Comparison of ENCODE assay signal across 8 cellular contexts in the genomic region with DNA sequence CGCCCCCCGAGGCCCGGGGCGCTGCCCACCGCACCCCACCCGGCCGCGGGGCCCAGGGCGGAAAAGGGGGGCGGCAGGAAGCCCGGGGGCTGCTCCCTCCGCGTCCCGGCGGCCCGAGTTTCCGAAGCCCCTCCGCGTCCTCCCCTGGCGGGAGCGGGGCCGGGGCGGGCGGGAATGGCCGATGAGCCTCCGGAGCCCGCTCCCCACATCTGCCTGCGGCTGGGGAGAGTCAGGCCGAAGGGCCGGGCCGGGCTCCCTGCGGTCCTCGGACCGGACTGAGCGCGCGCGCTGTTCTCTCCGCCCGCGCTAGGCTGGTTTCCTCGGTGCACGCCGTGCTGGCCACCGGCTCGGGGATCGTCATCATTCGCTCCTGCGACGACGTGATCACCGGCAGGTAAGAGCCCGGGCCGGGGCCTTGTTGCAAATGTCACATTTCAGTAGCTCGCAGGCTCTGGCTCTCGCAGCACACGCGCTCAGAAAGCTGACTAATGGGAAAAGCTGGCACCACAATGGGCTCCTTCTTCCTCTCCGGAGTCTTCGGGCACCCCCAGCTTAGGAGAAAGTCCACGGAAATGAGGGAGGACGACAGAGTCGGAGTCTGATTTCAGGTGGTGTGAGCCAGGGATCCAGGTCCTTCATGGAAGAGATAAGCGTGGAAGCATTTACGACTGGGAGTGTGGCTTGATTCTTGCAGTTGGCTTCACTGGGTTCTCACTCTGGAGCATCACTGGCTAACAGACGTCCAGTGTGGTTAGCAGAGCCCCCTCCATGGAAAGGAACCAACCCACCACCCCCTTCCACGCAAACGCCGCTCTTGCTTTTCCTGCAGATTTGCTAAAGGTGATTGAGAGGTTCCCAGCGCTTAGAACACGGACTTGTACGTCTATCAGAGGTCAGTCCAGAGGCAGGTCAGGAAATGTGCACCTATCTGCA. TPM values are rescaled to one million over a fixed set of nuclear protein-coding genes. Genes with fewer than 3 reads are reported as not detected.
DNase-seq lines count a peak whose midpoint lies in the region; ATAC-seq and TF ChIP-seq lines count a peak whose summit lies in the region.

No MANE protein-coding gene starts in this region.

- no peaks in the 10 kb centered on the region for H3K79me2 ChIP-seq in OCI-LY1 (ENCODE audit: insufficient read depth, low read length)

- TF ChIP-seq CTCF in GM06990 (IDR thresholded peaks at IDR 0.05; ENCODE audit: insufficient read depth, low read length, poor library complexity, severe bottlenecking) (no peak), HFFc6 (IDR thresholded peaks at IDR 0.05) (no peak), OCI-LY1 (IDR thresholded peaks at IDR 0.05; ENCODE audit: low read length) (no peak), psoas muscle (IDR thresholded peaks at IDR 0.05) (no peak)

- peak overlapping the region; percentile 69 for H3K4me2 ChIP-seq in OCI-LY1 (ENCODE audit: low read length)

- 6 to 11% (median 10%) methylated on average over 48 to 72 of the region's 72 CpGs for WGBS in psoas muscle, 3 donors

- no peaks in the 10 kb centered on the region; the same call in 1 of the 2 replicates for H3K36me3 ChIP-seq in GM06990 (ENCODE audit: control insufficient read depth, insufficient read depth, low read length)
- peaks cover 9% of the 10 kb centered on the region; the same call in 1 of the 2 replicates for H3K36me3 ChIP-seq in OCI-LY1 (ENCODE audit: insufficient read depth, low read length)
- H3K36me3 ChIP-seq in psoas muscle (ENCODE audit: insufficient read depth in 1 of 2, low read depth in 1 of 2): no peaks in the 10 kb centered on the region

- no peak overlapping the region for H3K27ac ChIP-seq in OCI-LY1 (ENCODE audit: low read depth, low read length, poor library complexity, severe bottlenecking)
- peak overlapping the region; percentile 15 for H3K27ac ChIP-seq in psoas muscle

- H3K4me3 ChIP-seq in GM06990 (replicated peaks; ENCODE audit: low read depth, low read length) (peak overlapping the region; percentile 66), OCI-LY1 (ENCODE audit: low read depth, low read length, poor library complexity, severe bottlenecking) (peak overlapping the region; percentile 84), psoas muscle (peak overlapping the region; percentile 87)

- no peak overlapping the region for H2AFZ ChIP-seq in OCI-LY1 (ENCODE audit: low read length)

- DNase-seq in GM06990 (ENCODE audit: extremely low read depth, insufficient read length) (peak; percentile 61), HFFc6 (peak; percentile 30), hepatic stellate cell (ENCODE audit: low spot score) (peak; percentile 48), psoas muscle (peak; percentile 42 to 58), 8988T (no peak), middle frontal gyrus (ENCODE audit: extremely low spot score, low spot score) (no peak)
- peak; percentile 65 for DNase-seq in activated naive CD8-positive, alpha-beta T cell treated with anti-CD3 and anti-CD28 coated beads, Interleukin-2, amount 10 ng/mL, durations not matched to agents 7 days and 5 days

- no peaks in the 10 kb centered on the region for H3K27me3 ChIP-seq in GM06990 (replicated peaks; ENCODE audit: control insufficient read depth, insufficient read depth, low read length)
- peaks cover 5% of the 10 kb centered on the region; the same call in 1 of the 2 replicates for H3K27me3 ChIP-seq in OCI-LY1 (ENCODE audit: insufficient read depth, low read length)
- H3K27me3 ChIP-seq in psoas muscle (ENCODE audit: insufficient read depth in 3 of 3, low read length in 2 of 3): peaks cover 0 to 1% (median 0%) of the 10 kb centered on the region in 3 donors

- intact Hi-C loops in psoas muscle (cut with DNase I): no loop called here

- peaks cover 23% of the 10 kb centered on the region for H3K4me1 Mint-ChIP-seq in HFFc6 (ENCODE audit: low read depth)
- H3K4me1 Mint-ChIP-seq in activated naive CD8-positive, alpha-beta T cell treated with anti-CD3 and anti-CD28 coated beads, Interleukin-2, amount 10 ng/mL, durations not matched to agents 7 days and 5 days: peaks cover 16% of the 10 kb centered on the region

- no peaks in the 10 kb centered on the region for H4K20me1 ChIP-seq in OCI-LY1 (ENCODE audit: insufficient read depth, low read length)

- POLR2A ChIA-PET in activated naive CD8-positive, alpha-beta T cell treated with anti-CD3 and anti-CD28 coated beads, Interleukin-2, amount 10 ng/mL, durations not matched to agents 7 days and 5 days (lab: Charles Lee): interaction anchor here (1.0 to 1.6 kb wide), 6 partner anchors 13 to 48 kb away, joined by 3 to 5 read pairs (median 4); a partner anchor contains a TSS

- H3K27me3 Mint-ChIP-seq in HFFc6 (ENCODE audit: insufficient read depth): no peaks in the 10 kb centered on the region; the same call in 1 of the 2 replicates
- peaks cover 3% of the 10 kb centered on the region for H3K27me3 Mint-ChIP-seq in activated naive CD8-positive, alpha-beta T cell treated with anti-CD3 and anti-CD28 coated beads, Interleukin-2, amount 10 ng/mL, durations not matched to agents 7 days and 5 days

- H3K9me3 ChIP-seq in OCI-LY1 (ENCODE audit: low read length) (no peaks in the 10 kb centered on the region), psoas muscle (no peaks in the 10 kb centered on the region)

- peak; percentile 48 for ATAC-seq in activated naive CD8-positive, alpha-beta T cell treated with anti-CD3 and anti-CD28 coated beads, Interleukin-2, amount 10 ng/mL, durations not matched to agents 7 days and 5 days (ENCODE audit: low read depth)
- peak; percentile 54 to 62 (median 56) for ATAC-seq in psoas muscle

- H3K36me3 Mint-ChIP-seq in HFFc6 (ENCODE audit: low read depth): peaks cover 20% of the 10 kb centered on the region
- H3K36me3 Mint-ChIP-seq in activated naive CD8-positive, alpha-beta T cell treated with anti-CD3 and anti-CD28 coated beads, Interleukin-2, amount 10 ng/mL, durations not matched to agents 7 days and 5 days: peaks cover 27% of the 10 kb centered on the region

- peak overlapping the region; percentile 86 for H3K27ac Mint-ChIP-seq in HFFc6
- peak overlapping the region; percentile 72 for H3K27ac Mint-ChIP-seq in activated naive CD8-positive, alpha-beta T cell treated with anti-CD3 and anti-CD28 coated beads, Interleukin-2, amount 10 ng/mL, durations not matched to agents 7 days and 5 days

- peak overlapping the region; percentile 83 for H3K9ac ChIP-seq in OCI-LY1 (ENCODE audit: low read length)

- H3K9me3 Mint-ChIP-seq in HFFc6: no peaks in the 10 kb centered on the region
- H3K9me3 Mint-ChIP-seq in activated naive CD8-positive, alpha-beta T cell treated with anti-CD3 and anti-CD28 coated beads, Interleukin-2, amount 10 ng/mL, durations not matched to agents 7 days and 5 days: no peaks in the 10 kb centered on the region

- H3F3A ChIP-seq in OCI-LY1 (ENCODE audit: insufficient read depth, low read length): no peaks in the 10 kb centered on the region

- H3K4me1 ChIP-seq in OCI-LY1 (ENCODE audit: insufficient read depth, low read length, severe bottlenecking) (peaks cover 16% of the 10 kb centered on the region), psoas muscle (no peaks in the 10 kb centered on the region)

- no peaks in the 10 kb centered on the region for H3K9me2 ChIP-seq in OCI-LY1 (ENCODE audit: low read depth, low read length)

- peak overlapping the region; percentile 97 for H3K4me3 Mint-ChIP-seq in HFFc6
- H3K4me3 Mint-ChIP-seq in activated naive CD8-positive, alpha-beta T cell treated with anti-CD3 and anti-CD28 coated beads, Interleukin-2, amount 10 ng/mL, durations not matched to agents 7 days and 5 days: peak overlapping the region; percentile 90

RNA-seq across cellular contexts. Expression of a gene that starts 0.7 kb away (rescaled TPM):
- 10 to 100 TPM; 28.2 to 35.8 (median 34.5) TPM for total RNA-seq in HFFc6 (2021; fragmentation: NEBNext Ultra II Directional; extraction: Animal tissue kit (Norgen Biotek cat#: 25700))
- 10 to 100 TPM; 12.5 to 13.1 TPM for total RNA-seq in activated naive CD8-positive, alpha-beta T cell treated with anti-CD3 and anti-CD28 coated beads, Interleukin-2, amount 10 ng/mL, durations not matched to agents 7 days and 5 days
- 1 to 10 TPM; 1.4 to 2.8 (median 1.7) TPM for total RNA-seq in psoas muscle
- polyA plus RNA-seq in psoas muscle: 1 to 10 TPM in 1 of 3 donors, under 1 TPM in 2; 0.75 to 1.5 (median 0.86) TPM

RNA-seq across cellular contexts. Expression of a gene that starts 18.4 kb away (rescaled TPM):
- 10 to 100 TPM; 85.3 to 91.0 (median 87.9) TPM for total RNA-seq in HFFc6 (2021; fragmentation: NEBNext Ultra II Directional; extraction: Animal tissue kit (Norgen Biotek cat#: 25700))
- 10 to 100 TPM; 61.0 to 68.4 TPM for total RNA-seq in activated naive CD8-positive, alpha-beta T cell treated with anti-CD3 and anti-CD28 coated beads, Interleukin-2, amount 10 ng/mL, durations not matched to agents 7 days and 5 days
- total RNA-seq in psoas muscle: 10 to 100 TPM; 35.8 to 55.0 (median 49.1) TPM
- 10 to 100 TPM in 1 of 3 donors, 1 to 10 TPM in 2; 6.1 to 19.6 (median 7.7) TPM for polyA plus RNA-seq in psoas muscle

RNA-seq across cellular contexts. Expression of a gene that starts 19.0 kb away (rescaled TPM):
- total RNA-seq in HFFc6 (2021; fragmentation: NEBNext Ultra II Directional; extraction: Animal tissue kit (Norgen Biotek cat#: 25700)): 10 to 100 TPM; 21.0 to 27.7 (median 21.7) TPM
- 10 to 100 TPM; 29.4 to 30.2 TPM for total RNA-seq in activated naive CD8-positive, alpha-beta T cell treated with anti-CD3 and anti-CD28 coated beads, Interleukin-2, amount 10 ng/mL, durations not matched to agents 7 days and 5 days
- total RNA-seq in psoas muscle: 10 to 100 TPM; 11.2 to 21.9 (median 14.8) TPM
- polyA plus RNA-seq in psoas muscle: 10 to 100 TPM in 2 of 3 donors, 1 to 10 TPM in 1; 7.2 to 12.6 (median 11.4) TPM

RNA-seq across cellular contexts. Expression of a gene that starts 49.0 kb away (rescaled TPM):
- total RNA-seq in HFFc6 (2021; fragmentation: NEBNext Ultra II Directional; extraction: Animal tissue kit (Norgen Biotek cat#: 25700)): 10 to 100 TPM; 43.8 to 57.9 (median 48.6) TPM
- total RNA-seq in activated naive CD8-positive, alpha-beta T cell treated with anti-CD3 and anti-CD28 coated beads, Interleukin-2, amount 10 ng/mL, durations not matched to agents 7 days and 5 days: 10 to 100 TPM; 57.8 to 64.8 TPM
- total RNA-seq in psoas muscle: 10 to 100 TPM; 18.5 to 25.2 (median 20.8) TPM
- polyA plus RNA-seq in psoas muscle: 10 to 100 TPM; 13.5 to 29.2 (median 21.7) TPM

RNA-seq across cellular contexts. Expression of a gene that starts 49.1 kb away (rescaled TPM):
- 10 to 100 TPM; 10.9 to 13.4 (median 12.8) TPM for total RNA-seq in HFFc6 (2021; fragmentation: NEBNext Ultra II Directional; extraction: Animal tissue kit (Norgen Biotek cat#: 25700))
- 10 to 100 TPM; 18.3 to 21.5 TPM for total RNA-seq in activated naive CD8-positive, alpha-beta T cell treated with anti-CD3 and anti-CD28 coated beads, Interleukin-2, amount 10 ng/mL, durations not matched to agents 7 days and 5 days
- total RNA-seq in psoas muscle: 10 to 100 TPM; 17.2 to 30.1 (median 19.5) TPM
- polyA plus RNA-seq in psoas muscle: 10 to 100 TPM; 25.9 to 36.2 (median 28.3) TPM

Comparison
In these comparisons a context has a peak if more than half of its experiments do, and no peak if none do; other contexts are left out.
1. DNase-seq: peak in GM06990 (single experiment), HFFc6 (single experiment), activated naive CD8-positive, alpha-beta T cell treated with anti-CD3 and anti-CD28 coated beads, Interleukin-2, amount 10 ng/mL, durations not matched to agents 7 days and 5 days (single experiment), hepatic stellate cell (single experiment) and psoas muscle (2 of 2); none in 8988T (single experiment) and middle frontal gyrus (single experiment).
2. Peak in every context shown above with its lines, with median percentiles within 50 percentile points of each other: H3K4me3 ChIP-seq.